25 cellular contexts compared by ENCODE assay signal in the genomic region with DNA sequence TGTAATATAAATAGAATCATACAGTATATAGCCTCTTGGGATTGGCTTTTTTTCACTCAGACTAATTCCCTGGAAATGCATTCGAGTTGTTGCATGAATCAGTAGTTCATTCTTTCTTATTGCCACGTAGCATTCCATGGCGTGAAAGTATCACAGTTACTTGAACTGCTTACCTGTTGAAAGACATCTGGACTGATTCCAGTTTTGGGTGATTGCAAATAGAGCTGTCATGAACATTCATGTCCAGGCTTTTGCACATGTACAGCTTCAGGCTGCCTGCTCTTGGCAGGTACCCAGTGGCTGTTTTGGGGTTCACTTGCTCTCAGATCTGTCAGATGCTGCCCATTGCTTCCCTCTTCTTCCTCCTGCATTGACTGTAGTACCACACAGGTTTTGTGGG. TPM values are rescaled to one million over a fixed set of nuclear protein-coding genes. Genes with fewer than 3 reads are reported as not detected.
"Had no signal": no experiment of that assay in that cellular context is flagged by ENCODE, and none has a peak within 500 bp of the region (broad histone marks: within the 10 kb centered on the region; RNA-seq: fewer than 3 reads in every experiment).

No MANE protein-coding gene starts in this region.

- H3K4me1 Mint-ChIP-seq: activated CD4-positive, alpha-beta T cell treated with anti-CD3 and anti-CD28 coated beads, Interleukin-2, amount 10 ng/mL, durations not matched to agents 7 days and 5 days; activated naive CD8-positive, alpha-beta T cell treated with anti-CD3 and anti-CD28 coated beads, Interleukin-2, amount 50 U/mL, for 24 hours had no signal

- H3K4me1 ChIP-seq: ascending aorta, body of pancreas, SJCRH30 had no signal

- H3K27me3 Mint-ChIP-seq: activated CD4-positive, alpha-beta memory T cell treated with anti-CD3 and anti-CD28 coated beads for 36 hours; activated naive CD8-positive, alpha-beta T cell treated with anti-CD3 and anti-CD28 coated beads, Interleukin-2, amount 50 U/mL, for 24 hours had no signal

- H3K36me3 Mint-ChIP-seq: activated CD4-positive, alpha-beta memory T cell treated with anti-CD3 and anti-CD28 coated beads for 36 hours; activated naive CD4-positive, alpha-beta T cell treated with anti-CD3 and anti-CD28 coated beads, Interleukin-2, amount 50 U/mL, for 72 hours had no signal

- H3K9me3 ChIP-seq: ascending aorta, body of pancreas, SJCRH30, SK-N-SH had no signal

- DNase-seq: activated CD4-positive, alpha-beta memory T cell treated with anti-CD3 and anti-CD28 coated beads for 36 hours; activated CD4-positive, alpha-beta T cell treated with anti-CD3 and anti-CD28 coated beads, Interleukin-2, amount 10 ng/mL, durations not matched to agents 7 days and 5 days; activated CD4-positive, CD25-positive, alpha-beta regulatory T cell; activated CD8-positive, alpha-beta memory T cell treated with anti-CD3 and anti-CD28 coated beads for 24 hours; activated effector memory CD4-positive, alpha-beta T cell treated with anti-CD3 and anti-CD28 coated beads, Interleukin-2, amount 50 U/mL, for 16 hours; activated naive CD4-positive, alpha-beta T cell treated with Interleukin-2 at 50 U/mL for 16 hours; activated naive CD8-positive, alpha-beta T cell treated with anti-CD3 and anti-CD28 coated beads, Interleukin-2, amount 50 U/mL, for 24 hours; activated T-cell treated with anti-CD3 and anti-CD28 coated beads, Interleukin-2, amount 50 U/mL, for 4 hours; amniotic stem cell; body of pancreas; Kasumi-1; KBM-7; NCI-H1092; NCI-H1417; NCI-H1930; NCI-H446; NCI-H524; NCI-H748 treated with DMSO at 0.1 percent for 48 hours; SJCRH30; SK-N-SH; T-helper 1 cell had no signal

- H3K9ac ChIP-seq: SK-N-SH had no signal

- H3K9me3 Mint-ChIP-seq: activated CD4-positive, alpha-beta memory T cell treated with anti-CD3 and anti-CD28 coated beads for 36 hours; activated CD4-positive, alpha-beta T cell treated with anti-CD3 and anti-CD28 coated beads, Interleukin-2, amount 10 ng/mL, durations not matched to agents 7 days and 5 days; activated naive CD4-positive, alpha-beta T cell treated with anti-CD3 and anti-CD28 coated beads, Interleukin-2, amount 50 U/mL, for 72 hours; activated naive CD8-positive, alpha-beta T cell treated with anti-CD3 and anti-CD28 coated beads, Interleukin-2, amount 50 U/mL, for 24 hours; activated T-cell treated with anti-CD3 and anti-CD28 coated beads, Interleukin-2, amount 50 U/mL, for 4 hours had no signal

- H3K27ac Mint-ChIP-seq: activated CD4-positive, alpha-beta memory T cell treated with anti-CD3 and anti-CD28 coated beads for 36 hours; activated CD4-positive, alpha-beta T cell treated with anti-CD3 and anti-CD28 coated beads, Interleukin-2, amount 10 ng/mL, durations not matched to agents 7 days and 5 days; activated naive CD4-positive, alpha-beta T cell treated with anti-CD3 and anti-CD28 coated beads, Interleukin-2, amount 50 U/mL, for 72 hours; activated naive CD8-positive, alpha-beta T cell treated with anti-CD3 and anti-CD28 coated beads, Interleukin-2, amount 50 U/mL, for 24 hours had no signal

- H3K4me3 Mint-ChIP-seq: activated CD4-positive, alpha-beta memory T cell treated with anti-CD3 and anti-CD28 coated beads for 36 hours; activated CD4-positive, alpha-beta T cell treated with anti-CD3 and anti-CD28 coated beads, Interleukin-2, amount 10 ng/mL, durations not matched to agents 7 days and 5 days; activated naive CD8-positive, alpha-beta T cell treated with anti-CD3 and anti-CD28 coated beads, Interleukin-2, amount 50 U/mL, for 24 hours; activated T-cell treated with anti-CD3 and anti-CD28 coated beads, Interleukin-2, amount 50 U/mL, for 4 hours had no signal

- H3K4me3 ChIP-seq: ascending aorta, body of pancreas, cardiac muscle cell, SJCRH30 had no signal

- H3K27me3 ChIP-seq: ascending aorta, body of pancreas, cardiac muscle cell, SJCRH30 had no signal

- H3K4me2 ChIP-seq: SK-N-SH had no signal

- H3K36me3 ChIP-seq: ascending aorta, cardiac muscle cell, SJCRH30 had no signal

- H3K27ac ChIP-seq: ascending aorta, body of pancreas, cardiac muscle cell, SJCRH30, VCaP had no signal

RNA-seq across cellular contexts. Expression of a gene that starts 54.9 kb away (rescaled TPM):
- total RNA-seq: ascending aorta had no signal
- polyA plus RNA-seq: cardiac muscle cell had no signal
